15 cellular contexts compared by ENCODE assay signal in genomic region chr2:39403311-39403710, GRCh38. TPM values are rescaled to one million over a fixed set of nuclear protein-coding genes. Genes with fewer than 3 reads are reported as not detected.
DNase-seq lines count a peak whose midpoint lies in the region; ATAC-seq and TF ChIP-seq lines count a peak whose summit lies in the region.
"Had no signal": no experiment of that assay in that cellular context is flagged by ENCODE, and none has a peak within 500 bp of the region (broad histone marks: within the 10 kb centered on the region; RNA-seq: fewer than 3 reads in every experiment).

No MANE protein-coding gene starts in this region.

- H3K4me1 Mint-ChIP-seq in activated naive CD8-positive, alpha-beta T cell (ENCODE audit: low read depth), result peaks cover 81% of the 10 kb centered on the region
- H3K4me1 Mint-ChIP-seq in activated naive CD8-positive, alpha-beta T cell treated with anti-CD3 and anti-CD28 coated beads for 36 hours, result peaks cover 54% of the 10 kb centered on the region
- H3K4me1 Mint-ChIP-seq in stimulated activated naive CD8-positive, alpha-beta T cell treated with anti-CD3 and anti-CD28 coated beads, Interleukin-15, amount 100 ng/mL, for 72 hours, result peaks cover 85% of the 10 kb centered on the region

- ATAC-seq in heart right ventricle (peak; percentile 18 to 80 (median 48)), HG03196 (IDR thresholded peaks at IDR 0.05; ENCODE audit: unreplicated experiment) (no peak)
- ATAC-seq in stimulated activated naive CD8-positive, alpha-beta T cell treated with anti-CD3 and anti-CD28 coated beads, Interleukin-15, amount 100 ng/mL, for 72 hours, result peak; percentile 39
- ATAC-seq: gastroesophageal sphincter had no signal

- H3K4me2 ChIP-seq in MM.1S (ENCODE audit: low read depth, low read length), result peak overlapping the region; percentile 81

- peak overlapping the region; percentile 41 for H3K27ac Mint-ChIP-seq in activated naive CD8-positive, alpha-beta T cell
- H3K27ac Mint-ChIP-seq in activated naive CD8-positive, alpha-beta T cell treated with anti-CD3 and anti-CD28 coated beads for 36 hours, result no peak overlapping the region
- H3K27ac Mint-ChIP-seq in stimulated activated naive CD8-positive, alpha-beta T cell treated with anti-CD3 and anti-CD28 coated beads, Interleukin-15, amount 100 ng/mL, for 72 hours, result no peak overlapping the region
- H3K27ac Mint-ChIP-seq: activated CD4-positive, alpha-beta T cell treated with anti-CD3 and anti-CD28 coated beads, Interleukin-2, amount 10 ng/mL, durations not matched to agents 7 days and 5 days had no signal

- H3K9me3 ChIP-seq in MM.1S (replicated peaks; ENCODE audit: insufficient read depth, low read length), result no peaks in the 10 kb centered on the region
- no peaks in the 10 kb centered on the region for H3K9me3 ChIP-seq in heart right ventricle
- H3K9me3 ChIP-seq: adrenal gland, gastroesophageal sphincter, prostate gland had no signal

- H3K9ac ChIP-seq in MM.1S (ENCODE audit: low read length), result peak overlapping the region; percentile 50

- no peak overlapping the region for H3K4me3 Mint-ChIP-seq in activated naive CD8-positive, alpha-beta T cell
- no peak overlapping the region for H3K4me3 Mint-ChIP-seq in activated naive CD8-positive, alpha-beta T cell treated with anti-CD3 and anti-CD28 coated beads for 36 hours
- no peak overlapping the region for H3K4me3 Mint-ChIP-seq in stimulated activated naive CD8-positive, alpha-beta T cell treated with anti-CD3 and anti-CD28 coated beads, Interleukin-15, amount 100 ng/mL, for 72 hours
- H3K4me3 Mint-ChIP-seq: activated CD4-positive, alpha-beta T cell treated with anti-CD3 and anti-CD28 coated beads, Interleukin-2, amount 10 ng/mL, durations not matched to agents 7 days and 5 days had no signal

- H3K9me2 ChIP-seq in MM.1S (replicated peaks; ENCODE audit: insufficient read depth, low read length), result no peaks in the 10 kb centered on the region

- intact Hi-C loops in heart right ventricle (cut with DNase I), result no loop called here

- peak overlapping the region; percentile 11; the same call in 1 of the 2 replicates for H2AFZ ChIP-seq in MM.1S (ENCODE audit: low read length)

- H3K27me3 ChIP-seq in MM.1S (replicated peaks; ENCODE audit: insufficient read depth, low read length) (no peaks in the 10 kb centered on the region), heart right ventricle (no peaks in the 10 kb centered on the region)
- H3K27me3 ChIP-seq: adrenal gland, gastroesophageal sphincter had no signal

- peaks cover 28% of the 10 kb centered on the region for H3F3A ChIP-seq in MM.1S (ENCODE audit: insufficient read depth, low read length)

- H3K36me3 Mint-ChIP-seq in activated naive CD8-positive, alpha-beta T cell, result no peaks in the 10 kb centered on the region
- peaks cover 3% of the 10 kb centered on the region for H3K36me3 Mint-ChIP-seq in activated naive CD8-positive, alpha-beta T cell treated with anti-CD3 and anti-CD28 coated beads for 36 hours

- peak overlapping the region; percentile 83 for H3K27ac ChIP-seq in MM.1S (ENCODE audit: low read length)
- H3K27ac ChIP-seq in heart right ventricle, result peak overlapping the region in 3 of 10 donors; percentile 16 to 37 (median 26)
- H3K27ac ChIP-seq: gastroesophageal sphincter, prostate gland had no signal

- H3K79me2 ChIP-seq in MM.1S (ENCODE audit: low read length), result peaks cover 83% of the 10 kb centered on the region

- H4K20me1 ChIP-seq in MM.1S (ENCODE audit: insufficient read depth, low read length), result no peaks in the 10 kb centered on the region

- peaks cover 43% of the 10 kb centered on the region for H3K4me1 ChIP-seq in MM.1S (ENCODE audit: low read length)
- H3K4me1 ChIP-seq in heart right ventricle, result peaks cover 12 to 98% (median 83%) of the 10 kb centered on the region in 9 donors

- no peaks in the 10 kb centered on the region for H3K27me3 Mint-ChIP-seq in activated naive CD8-positive, alpha-beta T cell
- no peaks in the 10 kb centered on the region for H3K27me3 Mint-ChIP-seq in activated naive CD8-positive, alpha-beta T cell treated with anti-CD3 and anti-CD28 coated beads for 36 hours
- no peaks in the 10 kb centered on the region for H3K27me3 Mint-ChIP-seq in stimulated activated naive CD8-positive, alpha-beta T cell treated with anti-CD3 and anti-CD28 coated beads, Interleukin-15, amount 100 ng/mL, for 72 hours
- H3K27me3 Mint-ChIP-seq: activated CD4-positive, alpha-beta T cell treated with anti-CD3 and anti-CD28 coated beads, Interleukin-2, amount 10 ng/mL, durations not matched to agents 7 days and 5 days had no signal

- TF ChIP-seq CTCF in MM.1S (IDR thresholded peaks at IDR 0.05; ENCODE audit: low read length) (peak; percentile 19), heart right ventricle (IDR thresholded peaks at IDR 0.05) (no peak)

- 48 to 55% methylated on average over 4 of the region's 4 CpGs for WGBS in heart right ventricle, 2 donors

- no peaks in the 10 kb centered on the region for H3K9me3 Mint-ChIP-seq in activated naive CD8-positive, alpha-beta T cell (ENCODE audit: low read depth)
- no peaks in the 10 kb centered on the region for H3K9me3 Mint-ChIP-seq in activated naive CD8-positive, alpha-beta T cell treated with anti-CD3 and anti-CD28 coated beads for 36 hours
- no peaks in the 10 kb centered on the region for H3K9me3 Mint-ChIP-seq in stimulated activated naive CD8-positive, alpha-beta T cell treated with anti-CD3 and anti-CD28 coated beads, Interleukin-15, amount 100 ng/mL, for 72 hours
- H3K9me3 Mint-ChIP-seq: activated CD4-positive, alpha-beta T cell treated with anti-CD3 and anti-CD28 coated beads, Interleukin-2, amount 10 ng/mL, durations not matched to agents 7 days and 5 days had no signal

- H3K36me3 ChIP-seq in MM.1S (replicated peaks; ENCODE audit: insufficient read depth, low read length) (no peaks in the 10 kb centered on the region), heart right ventricle (no peaks in the 10 kb centered on the region)
- H3K36me3 ChIP-seq: adrenal gland, gastroesophageal sphincter, prostate gland had no signal

- DNase-seq in activated naive CD8-positive, alpha-beta T cell treated with anti-CD3 and anti-CD28 coated beads for 36 hours, result no peak
- DNase-seq in MM.1S (peak; percentile 54), heart right ventricle (no peak), NCI-H146 treated with DMSO at 0.1 percent for 48 hours (lab: John Stamatoyannopoulos, UW; ENCODE audit: unreplicated experiment) (no peak), NCI-H510A treated with DMSO at 0.1 percent for 48 hours (lab: John Stamatoyannopoulos, UW) (no peak)
- DNase-seq in stimulated activated naive CD8-positive, alpha-beta T cell treated with anti-CD3 and anti-CD28 coated beads, Interleukin-15, amount 100 ng/mL, for 72 hours, result no peak
- DNase-seq: activated CD4-positive, alpha-beta T cell treated with anti-CD3 and anti-CD28 coated beads, Interleukin-2, amount 10 ng/mL, durations not matched to agents 7 days and 5 days; adrenal gland; EL; NCI-H345; stimulated activated CD4-positive, alpha-beta T cell treated with anti-CD3 and anti-CD28 coated beads, Interleukin-4, amount 100 ng/mL, for 4 hours had no signal

- peak overlapping the region; percentile 43 for H3K4me3 ChIP-seq in MM.1S (ENCODE audit: low read length)
- H3K4me3 ChIP-seq in heart right ventricle, result no peak overlapping the region
- H3K4me3 ChIP-seq: adrenal gland, gastroesophageal sphincter, prostate gland had no signal

RNA-seq across cellular contexts. Expression of gene MAP4K3, which starts 33.8 kb away (rescaled TPM):
- 1 to 10 TPM; 6.4 to 6.7 TPM for total RNA-seq in activated naive CD8-positive, alpha-beta T cell treated with anti-CD3 and anti-CD28 coated beads for 36 hours
- total RNA-seq in heart right ventricle, result 10 to 100 TPM; 27.6 to 49.0 (median 40.2) TPM
- 10 to 100 TPM in 1 of 2 donors, 1 to 10 TPM in 1; 8.1 to 41.5 TPM for polyA plus RNA-seq in heart right ventricle
